ENCODE assay signal across 21 cellular contexts in the genomic region with DNA sequence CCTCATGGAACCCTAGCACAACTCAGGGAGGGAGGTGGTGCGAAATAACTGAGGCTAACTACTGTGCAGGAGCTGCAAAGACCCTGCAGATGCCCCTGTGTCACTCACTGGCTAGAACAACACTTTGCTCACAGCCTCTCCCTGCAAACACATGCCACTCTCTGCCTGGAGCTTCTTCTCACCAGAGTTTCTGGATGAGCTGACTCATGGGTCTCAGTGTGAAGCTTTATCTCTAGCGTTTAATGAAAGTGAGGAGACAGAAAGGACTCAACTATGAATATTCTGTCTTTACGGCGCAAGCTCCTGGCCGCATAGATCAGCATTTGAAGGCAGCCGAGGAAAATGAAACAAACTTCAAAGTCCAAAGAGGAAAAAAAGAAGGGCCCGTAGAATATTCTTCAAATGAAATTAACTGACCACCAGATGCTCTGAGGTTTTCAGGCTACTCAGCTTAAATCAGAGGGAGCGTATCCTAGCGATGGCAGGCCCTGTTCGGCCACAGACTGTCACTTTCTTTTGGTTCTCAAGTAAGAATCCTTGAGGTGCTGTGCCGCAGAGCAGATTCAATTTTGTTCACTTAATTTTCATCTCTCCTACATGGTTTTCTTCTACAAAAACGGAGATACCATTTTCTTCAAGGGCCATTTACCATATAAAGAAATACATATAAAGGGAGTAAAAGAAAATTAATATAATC.
DNase-seq lines count a peak whose midpoint lies in the region; ATAC-seq and TF ChIP-seq lines count a peak whose summit lies in the region.
"Had no signal": no experiment of that assay in that cellular context is flagged by ENCODE, and none has a peak within 500 bp of the region (broad histone marks: within the 10 kb centered on the region; RNA-seq: fewer than 3 reads in every experiment).

No MANE protein-coding gene starts in this region.

- H3K4me1 ChIP-seq in GM23248 (ENCODE audit: insufficient read depth): peaks cover 7% of the 10 kb centered on the region
- peaks cover 7% of the 10 kb centered on the region for H3K4me1 ChIP-seq in neural progenitor cell

- H3K4me3 Mint-ChIP-seq in neural progenitor cell: no peak overlapping the region
- H3K4me3 Mint-ChIP-seq in osteocyte (ENCODE audit: unreplicated experiment): no peak overlapping the region
- H3K4me3 Mint-ChIP-seq: CD8-positive, alpha-beta T cell had no signal

- DNase-seq in GM23248 (peak; percentile 27), RPMI7951 (ENCODE audit: low read depth) (peak; percentile 24), fibroblast of villous mesenchyme (ENCODE audit: low read depth) (peak; percentile 22), neural progenitor cell (ENCODE audit: low spot score) (no peak), HCEC 1CT (no peak), amniotic stem cell (lab: John Stamatoyannopoulos, UW) (no peak), osteocyte (ENCODE audit: extremely low spot score, unreplicated experiment) (no peak)
- DNase-seq: 8988T; AML-193; C1 segment of cervical spinal cord; CD8-positive, alpha-beta T cell; DND-41; NCI-H1092; NCI-H1436 treated with DMSO at 0.1 percent for 48 hours; NCI-H1930; NCI-H2227 treated with DMSO at 0.1 percent for 48 hours; NCI-H510A; SIG-M5 had no signal

- WGBS in GM23248 (ENCODE audit: low coverage in 1 of 2, low lambda C conversion rate in 2 of 2, missing lambda C conversion rate in 2 of 2), 2 experiments: 75% methylated on average over 12 of the region's 12 CpGs

- no peak for TF ChIP-seq CTCF in fibroblast of villous mesenchyme (IDR thresholded peaks at IDR 0.05; ENCODE audit: insufficient read depth, low read depth, low read length)
- TF ChIP-seq CTCF in neural progenitor cell (IDR thresholded peaks at IDR 0.05): no peak
- no peak for TF ChIP-seq CTCF in osteocyte (IDR thresholded peaks at IDR 0.05)

- H3F3A ChIP-seq in GM23248 (ENCODE audit: insufficient read depth) (peaks cover 5% of the 10 kb centered on the region), neural progenitor cell (ENCODE audit: low read depth) (no peaks in the 10 kb centered on the region)

- H3K27me3 ChIP-seq in GM23248 (replicated peaks; ENCODE audit: insufficient read depth): no peaks in the 10 kb centered on the region
- no peaks in the 10 kb centered on the region for H3K27me3 ChIP-seq in neural progenitor cell

- H3K4me2 ChIP-seq in GM23248 (ENCODE audit: unreplicated experiment) (no peak overlapping the region), neural progenitor cell (no peak overlapping the region)

- no peaks in the 10 kb centered on the region for H3K9me3 ChIP-seq in GM23248 (ENCODE audit: low read depth)
- no peaks in the 10 kb centered on the region for H3K9me3 ChIP-seq in neural progenitor cell (ENCODE audit: low read depth)

- H3K79me2 ChIP-seq in GM23248 (ENCODE audit: insufficient read depth) (no peaks in the 10 kb centered on the region), neural progenitor cell (ENCODE audit: low read depth) (no peaks in the 10 kb centered on the region)

- no peaks in the 10 kb centered on the region for H4K20me1 ChIP-seq in GM23248 (ENCODE audit: insufficient read depth)
- no peaks in the 10 kb centered on the region for H4K20me1 ChIP-seq in neural progenitor cell (ENCODE audit: low read depth)

- H3K27ac Mint-ChIP-seq in neural progenitor cell (peak overlapping the region; percentile 88), osteocyte (ENCODE audit: unreplicated experiment) (no peak overlapping the region)
- H3K27ac Mint-ChIP-seq: CD8-positive, alpha-beta T cell had no signal

- no peaks in the 10 kb centered on the region for H3K27me3 Mint-ChIP-seq in neural progenitor cell (ENCODE audit: insufficient read depth, low read depth)
- H3K27me3 Mint-ChIP-seq in osteocyte (ENCODE audit: unreplicated experiment): no peaks in the 10 kb centered on the region

- no peaks in the 10 kb centered on the region for H3K9me2 ChIP-seq in GM23248 (ENCODE audit: insufficient read depth)

- H3K27ac ChIP-seq in GM23248 (no peak overlapping the region), neural progenitor cell (no peak overlapping the region)

- H3K36me3 Mint-ChIP-seq in neural progenitor cell (no peaks in the 10 kb centered on the region), osteocyte (ENCODE audit: unreplicated experiment) (no peaks in the 10 kb centered on the region)
- H3K36me3 Mint-ChIP-seq: CD8-positive, alpha-beta T cell had no signal

- H3K4me3 ChIP-seq in GM23248: no peak overlapping the region
- no peak overlapping the region for H3K4me3 ChIP-seq in fibroblast of villous mesenchyme (ENCODE audit: low read depth, low read length)
- no peak overlapping the region for H3K4me3 ChIP-seq in neural progenitor cell
- H3K4me3 ChIP-seq: K562 had no signal

- no peaks in the 10 kb centered on the region for H3K36me3 ChIP-seq in GM23248 (ENCODE audit: low read depth)
- no peaks in the 10 kb centered on the region for H3K36me3 ChIP-seq in neural progenitor cell

- H3K9ac ChIP-seq in GM23248: no peak overlapping the region
- H3K9ac ChIP-seq in neural progenitor cell: no peak overlapping the region

- H3K4me1 Mint-ChIP-seq in neural progenitor cell: peaks cover 25% of the 10 kb centered on the region
- peaks cover 24% of the 10 kb centered on the region for H3K4me1 Mint-ChIP-seq in osteocyte (ENCODE audit: unreplicated experiment)

- in situ Hi-C loops in GM23248 (cut with MboI): no loop called here

- ATAC-seq in GM19467 (IDR thresholded peaks at IDR 0.05; ENCODE audit: unreplicated experiment): no peak
- ATAC-seq: CD8-positive, alpha-beta T cell; K562; SK-N-SH treated with all-trans-retinoic acid at 6 μM for 48 hours had no signal

- peaks cover 8% of the 10 kb centered on the region for H3K9me3 Mint-ChIP-seq in neural progenitor cell
- peaks cover 3% of the 10 kb centered on the region for H3K9me3 Mint-ChIP-seq in osteocyte (ENCODE audit: unreplicated experiment)
- H3K9me3 Mint-ChIP-seq: CD8-positive, alpha-beta T cell had no signal

- H2AFZ ChIP-seq in GM23248 (no peak overlapping the region), neural progenitor cell (replicated peaks) (peak overlapping the region; percentile 9)

Comparison
In these comparisons a context has a peak if more than half of its experiments do, and no peak if none do; other contexts are left out.
1. DNase-seq: peak in GM23248 (single experiment), RPMI7951 (single experiment) and fibroblast of villous mesenchyme (single experiment); none in neural progenitor cell (single experiment), HCEC 1CT (single experiment), amniotic stem cell (single experiment) and osteocyte (single experiment).